In the genomic region with DNA sequence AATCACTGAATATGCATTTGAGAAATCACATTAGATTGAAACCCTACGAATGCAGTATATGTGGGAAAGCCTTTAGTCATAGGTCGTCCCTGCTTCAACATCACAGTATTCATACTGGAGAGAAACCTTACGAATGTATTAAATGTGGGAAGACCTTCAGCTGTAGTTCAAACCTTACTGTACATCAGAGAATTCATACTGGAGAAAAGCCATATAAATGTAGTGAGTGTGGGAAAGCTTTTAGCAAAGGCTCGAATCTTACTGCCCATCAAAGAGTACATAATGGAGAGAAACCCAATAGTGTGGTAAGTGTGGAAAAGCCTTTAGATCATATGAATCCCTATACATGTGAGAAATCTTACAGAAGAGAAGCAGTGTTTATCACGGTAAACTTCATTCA, we compare ENCODE assay signal across 2 cellular contexts. TPM values are rescaled to one million over a fixed set of nuclear protein-coding genes. Genes with fewer than 3 reads are reported as not detected.
"Had no signal": no experiment of that assay in that cellular context is flagged by ENCODE, and none has a peak within 500 bp of the region (broad histone marks: within the 10 kb centered on the region; RNA-seq: fewer than 3 reads in every experiment).

No MANE protein-coding gene starts in this region.

RNA-seq across cellular contexts. Expression of a gene that starts 8.3 kb away (rescaled TPM):
- total RNA-seq: activated T-helper 1 cell treated with anti-CD3 and anti-CD28 coated beads, Interleukin-12 subunit alpha, Interleukin-12 subunit beta, Interleukin-2, Interleukin-4 antibody, amounts not matched to agents 30 ng/mL and 10 ng/mL and 1 ng/mL, durations not matched to agents 14 hours and 24 hours and 36 hours; ascending aorta had no signal
